Comparison of ENCODE assay signal across 10 cellular contexts in the genomic region with DNA sequence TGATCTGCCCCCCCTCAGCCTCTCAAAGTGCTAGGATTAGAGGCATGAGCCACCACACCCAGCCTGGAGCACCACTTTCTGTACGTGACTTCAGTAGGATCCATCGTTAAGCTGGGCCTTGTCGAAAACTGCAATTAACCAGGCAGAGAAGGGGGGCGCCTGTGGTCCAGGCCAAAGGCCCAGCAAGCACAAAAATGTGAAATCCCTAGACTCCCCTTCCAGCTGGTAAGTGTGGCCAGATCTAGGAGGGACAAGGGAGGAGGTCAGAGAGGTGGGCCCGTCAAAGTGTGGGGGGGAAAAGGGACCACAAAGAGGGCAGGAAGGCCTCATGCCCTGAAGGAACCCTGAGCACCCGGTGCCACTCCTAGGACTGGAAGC. TPM values are rescaled to one million over a fixed set of nuclear protein-coding genes. Genes with fewer than 3 reads are reported as not detected.
DNase-seq lines count a peak whose midpoint lies in the region; ATAC-seq and TF ChIP-seq lines count a peak whose summit lies in the region.
"Had no signal": no experiment of that assay in that cellular context is flagged by ENCODE, and none has a peak within 500 bp of the region (broad histone marks: within the 10 kb centered on the region; RNA-seq: fewer than 3 reads in every experiment).

No MANE protein-coding gene starts in this region.

- ATAC-seq in GM21390 (IDR thresholded peaks at IDR 0.05; ENCODE audit: unreplicated experiment), result no peak

- H3K9me3 ChIP-seq in BLaER1 (no peaks in the 10 kb centered on the region), HEK293 (ENCODE audit: control insufficient read depth, insufficient read depth, low read depth, low read length) (no peaks in the 10 kb centered on the region), esophagus (ENCODE audit: control insufficient read depth in 2 of 2, insufficient read depth in 1 of 2, low read depth in 1 of 2, low read length in 1 of 2) (peaks cover 0 to 2% of the 10 kb centered on the region in 2 donors), neutrophil (peaks cover 11% of the 10 kb centered on the region)
- H3K9me3 ChIP-seq: pancreas had no signal

- 82% methylated on average over 6 of the region's 6 CpGs for WGBS in esophagus, 2 donors

- peaks cover 51% of the 10 kb centered on the region for H4K20me1 ChIP-seq in BLaER1

- H3K4me1 ChIP-seq in BLaER1 (peaks cover 68% of the 10 kb centered on the region), HEK293 (ENCODE audit: control insufficient read depth, insufficient read depth, low read length) (no peaks in the 10 kb centered on the region), esophagus (ENCODE audit: control insufficient read depth in 2 of 2, insufficient read depth in 2 of 2, low read length in 1 of 2) (peaks cover 3 to 5% of the 10 kb centered on the region in 2 donors), neutrophil (ENCODE audit: control insufficient read depth in 1 of 2, insufficient read depth in 1 of 2, low read depth in 1 of 2, low read length in 1 of 2) (peaks cover 0 to 8% of the 10 kb centered on the region in 2 experiments)
- H3K4me1 ChIP-seq: pancreas had no signal

- H3K36me3 ChIP-seq in BLaER1, result peaks cover 88% of the 10 kb centered on the region
- peaks cover 19 to 71% of the 10 kb centered on the region in 2 experiments; a peak in 2 of 3 replicates for H3K36me3 ChIP-seq in HEK293 (ENCODE audit: control insufficient read depth in 2 of 2, insufficient read depth in 1 of 2, low read length in 2 of 2)
- peaks cover 19 to 37% of the 10 kb centered on the region in 2 donors for H3K36me3 ChIP-seq in esophagus (ENCODE audit: control insufficient read depth in 2 of 2, insufficient read depth in 2 of 2, low read length in 1 of 2)
- peaks cover 100% of the 10 kb centered on the region for H3K36me3 ChIP-seq in neutrophil

- no peak overlapping the region for H3K9ac ChIP-seq in BLaER1

- POLR2A ChIA-PET in HEK293 (lab: Yijun Ruan, JAX), result interaction anchor here (0.7 to 2.9 kb wide), 8 partner anchors 13 to 269 kb away, joined by 3 to 17 read pairs (median 4); partner anchors contain the start of genes ADGRE5, ASF1B and DNAJB1

- CTCF ChIA-PET in HEK293 (lab: Yijun Ruan, JAX), result interaction anchor here (0.5 to 4.3 kb wide), 15 partner anchors 10 to 269 kb away, joined by 3 to 47 read pairs (median 6); partner anchors contain the start of genes ADGRE5, ASF1B and DDX39A

- no peak for TF ChIP-seq CTCF in HEK293 (tag by site-specific recombination; IDR thresholded peaks at IDR 0.05)
- TF ChIP-seq CTCF in neutrophil (IDR thresholded peaks at IDR 0.05), result no peak

- no peak overlapping the region for H3K4me3 ChIP-seq in BLaER1
- no peak overlapping the region for H3K4me3 ChIP-seq in HEK293 (ENCODE audit: low read depth, low read length)
- no peak overlapping the region for H3K4me3 ChIP-seq in esophagus (ENCODE audit: low read depth in 1 of 2, low read length in 2 of 2)
- peak overlapping the region in 1 of 2 experiments; percentile 29 for H3K4me3 ChIP-seq in neutrophil (ENCODE audit: low read depth in 1 of 2, low read length in 1 of 2)

- no peak overlapping the region for H3K27ac ChIP-seq in BLaER1
- H3K27ac ChIP-seq in HEK293 (ENCODE audit: extremely low read depth, low read depth, low read length), result no peak overlapping the region
- H3K27ac ChIP-seq in esophagus (ENCODE audit: low read depth in 2 of 2, low read length in 1 of 2), result peak overlapping the region; percentile 40 to 67
- H3K27ac ChIP-seq in neutrophil, result peak overlapping the region; percentile 65

- DNase-seq in mesenteric fat pad (ENCODE audit: low spot score), result no peak
- DNase-seq in NCI-H187 treated with DMSO at 0.1 percent for 48 hours (lab: John Stamatoyannopoulos, UW), result no peak
- DNase-seq in CD1c-positive myeloid dendritic cell (ENCODE audit: extremely low spot score), result no peak
- DNase-seq: cortex of kidney had no signal

- no peaks in the 10 kb centered on the region for H3K27me3 ChIP-seq in BLaER1
- H3K27me3 ChIP-seq in esophagus (ENCODE audit: control insufficient read depth in 1 of 2, insufficient read depth in 2 of 2, low read length in 2 of 2), result no peaks in the 10 kb centered on the region
- no peaks in the 10 kb centered on the region for H3K27me3 ChIP-seq in neutrophil
- H3K27me3 ChIP-seq: pancreas had no signal

- H3K4me2 ChIP-seq in BLaER1, result peak overlapping the region; percentile 13; the same call in 1 of the 2 replicates

TF ChIP-seq in HEK293, 187 proteins besides CTCF, POLR2A, EP300 and RAD21:
- TF ChIP-seq ZNF610 (tag by site-specific recombination; IDR thresholded peaks at IDR 0.05; ENCODE audit: borderline replicate concordance) (no peak), KLF9 (tag by site-specific recombination; IDR thresholded peaks at IDR 0.05; ENCODE audit: low read depth) (no peak), ZFP69B (tag by site-specific recombination; IDR thresholded peaks at IDR 0.05) (peak; percentile 3), ZNF692 (tag by site-specific recombination; IDR thresholded peaks at IDR 0.05) (no peak)

RNA-seq across cellular contexts. Expression of gene DDX39A, which starts 13.8 kb away (rescaled TPM):
- polyA plus RNA-seq in esophagus, result 100 to 1,000 TPM in 1 of 2 donors, 10 to 100 TPM in 1; 92.6 to 111 TPM
- 53.0 TPM for total RNA-seq in mesenteric fat pad

RNA-seq across cellular contexts. Expression of gene ADGRE5, which starts 24.1 kb away (rescaled TPM):
- polyA plus RNA-seq in esophagus, result 1 to 10 TPM; 4.5 to 6.1 TPM
- total RNA-seq in mesenteric fat pad, result 127 TPM

RNA-seq across cellular contexts. Expression of gene PKN1, which starts 27.7 kb away (rescaled TPM):
- polyA plus RNA-seq in esophagus, result 10 to 100 TPM; 10.7 to 12.6 TPM
- 142 TPM for total RNA-seq in mesenteric fat pad

Comparison
In these comparisons a context has a peak if more than half of its experiments do, and no peak if none do; other contexts are left out.
1. H3K27ac ChIP-seq: peak in esophagus (2 of 2) and neutrophil (single experiment); none in BLaER1 (single experiment) and HEK293 (single experiment).